Comparison of ENCODE assay signal across 8 cellular contexts in genomic region chr7:40604601-40605438, GRCh38.
DNase-seq lines count a peak whose midpoint lies in the region; ATAC-seq and TF ChIP-seq lines count a peak whose summit lies in the region.

No MANE protein-coding gene starts in this region.

- TF ChIP-seq CTCF in RWPE2 (IDR thresholded peaks at IDR 0.05; ENCODE audit: poor library complexity, severe bottlenecking) (peak; percentile 40), fibroblast of mammary gland (conservative IDR thresholded peaks at IDR 0.05; ENCODE audit: control insufficient read depth, insufficient read depth, low read depth, low read length) (peak; percentile 57), uterus (IDR thresholded peaks at IDR 0.05) (peak in 2 of 4 experiments; percentile 11 to 15)

- no peak overlapping the region for H3K14ac ChIP-seq in neuronal stem cell (ENCODE audit: low read length)

- ATAC-seq in GM18868 (IDR thresholded peaks at IDR 0.05; ENCODE audit: unreplicated experiment) (peak; percentile 96), HG03159 (IDR thresholded peaks at IDR 0.05; ENCODE audit: unreplicated experiment) (peak; percentile 89), RWPE2 (ENCODE audit: low read depth) (no peak; the same call in 2 of the 3 replicates)

- no peak for TF ChIP-seq POLR2A in uterus (IDR thresholded peaks at IDR 0.05)

- no peaks in the 10 kb centered on the region for H3K9me3 ChIP-seq in RWPE2 (ENCODE audit: severe bottlenecking)
- peaks cover 1 to 4% of the 10 kb centered on the region in 2 donors for H3K9me3 ChIP-seq in neuronal stem cell (replicated peaks in 1 of 2; ENCODE audit: control insufficient read depth in 2 of 2, insufficient read depth in 1 of 2, low read depth in 1 of 2, low read length in 2 of 2)
- H3K9me3 ChIP-seq in uterus, result no peaks in the 10 kb centered on the region

- no peak overlapping the region for H4K91ac ChIP-seq in neuronal stem cell (ENCODE audit: low read depth, low read length, poor library complexity)

- intact Hi-C loops in uterus (cut with DNase I; ENCODE audit: low total_unique reads), result no loop called here

- no peaks in the 10 kb centered on the region for H3K4me1 ChIP-seq in RWPE2 (ENCODE audit: insufficient read depth, poor library complexity, severe bottlenecking)
- peaks cover 0 to 10% of the 10 kb centered on the region in 2 donors for H3K4me1 ChIP-seq in neuronal stem cell (ENCODE audit: control insufficient read depth in 2 of 2, insufficient read depth in 1 of 2, low read depth in 1 of 2, low read length in 2 of 2)
- no peaks in the 10 kb centered on the region for H3K4me1 ChIP-seq in uterus

- H3K9ac ChIP-seq in neuronal stem cell (ENCODE audit: low read depth, low read length, poor library complexity), result no peak overlapping the region

- no peak overlapping the region for H4K8ac ChIP-seq in neuronal stem cell (ENCODE audit: low read depth, low read length)

- no peak overlapping the region for H3K23ac ChIP-seq in neuronal stem cell (ENCODE audit: low read depth, low read length, poor library complexity)

- H2AFZ ChIP-seq in neuronal stem cell (ENCODE audit: low read length), result peak overlapping the region; percentile 71

- H3K27me3 ChIP-seq in RWPE2 (ENCODE audit: insufficient read depth, poor library complexity, severe bottlenecking) (no peaks in the 10 kb centered on the region), neuronal stem cell (ENCODE audit: control insufficient read depth in 3 of 3, insufficient read depth in 3 of 3, low read depth in 1 of 3, low read length in 3 of 3) (no peaks in the 10 kb centered on the region), uterus (no peaks in the 10 kb centered on the region)

- H3K4me3 ChIP-seq in RWPE2 (ENCODE audit: severe bottlenecking) (no peak overlapping the region), fibroblast of mammary gland (ENCODE audit: control insufficient read depth, low read depth, low read length) (no peak overlapping the region), neuronal stem cell (ENCODE audit: low read length in 2 of 2) (no peak overlapping the region), uterus (no peak overlapping the region)

- no peak overlapping the region for H2BK12ac ChIP-seq in neuronal stem cell (ENCODE audit: low read length)

- no peaks in the 10 kb centered on the region for H3K79me1 ChIP-seq in neuronal stem cell (ENCODE audit: low read depth, low read length)

- H3K27ac ChIP-seq in RWPE2 (ENCODE audit: poor library complexity, severe bottlenecking), result no peak overlapping the region
- no peak overlapping the region for H3K27ac ChIP-seq in neuronal stem cell (replicated peaks; ENCODE audit: low read length)
- no peak overlapping the region for H3K27ac ChIP-seq in uterus

- H2BK5ac ChIP-seq in neuronal stem cell (ENCODE audit: low read length), result no peak overlapping the region

- no peaks in the 10 kb centered on the region for H3K36me3 ChIP-seq in RWPE2 (ENCODE audit: low read depth)
- no peaks in the 10 kb centered on the region for H3K36me3 ChIP-seq in neuronal stem cell (replicated peaks in 1 of 2; ENCODE audit: control insufficient read depth in 2 of 2, insufficient read depth in 2 of 2, low read length in 2 of 2)
- no peaks in the 10 kb centered on the region for H3K36me3 ChIP-seq in uterus

- H3K4ac ChIP-seq in neuronal stem cell (ENCODE audit: low read length), result no peak overlapping the region

- no CpG with 5 or more reads among the region's 17 CpGs for WGBS in neuronal stem cell (ENCODE audit: extremely low coverage in 2 of 2, insufficient read length in 2 of 2, insufficient replicate concordance in 1 of 2), 2 donors

- H2BK15ac ChIP-seq in neuronal stem cell (ENCODE audit: low read length), result no peak overlapping the region

- no peak overlapping the region for H2BK120ac ChIP-seq in neuronal stem cell (ENCODE audit: low read depth, low read length)

- no peak overlapping the region for H3K18ac ChIP-seq in neuronal stem cell (ENCODE audit: low read length)

- no peak overlapping the region for H2AK5ac ChIP-seq in neuronal stem cell (ENCODE audit: low read depth, low read length)

- DNase-seq in COLO829 (ENCODE audit: low spot score), result peak; percentile 63
- no peak for DNase-seq in RWPE2 (ENCODE audit: low spot score)
- DNase-seq in fibroblast of mammary gland (ENCODE audit: low read depth), result peak; percentile 47
- DNase-seq in neuronal stem cell (ENCODE audit: low spot score), result peak; percentile 54
- no peak for DNase-seq in uterus
- no peak for DNase-seq in effector CD4-positive, alpha-beta T cell

- H3K4me2 ChIP-seq in neuronal stem cell (ENCODE audit: insufficient read depth, low read length, poor library complexity, severe bottlenecking), result no peak overlapping the region

Comparison
In these comparisons a context has a peak if more than half of its experiments do, and no peak if none do; other contexts are left out.
1. DNase-seq: peak in COLO829 (single experiment), fibroblast of mammary gland (single experiment) and neuronal stem cell (single experiment); none in RWPE2 (single experiment), uterus (0 of 2) and effector CD4-positive, alpha-beta T cell (single experiment).